ENCODE assay signal across 22 cellular contexts in the genomic region with DNA sequence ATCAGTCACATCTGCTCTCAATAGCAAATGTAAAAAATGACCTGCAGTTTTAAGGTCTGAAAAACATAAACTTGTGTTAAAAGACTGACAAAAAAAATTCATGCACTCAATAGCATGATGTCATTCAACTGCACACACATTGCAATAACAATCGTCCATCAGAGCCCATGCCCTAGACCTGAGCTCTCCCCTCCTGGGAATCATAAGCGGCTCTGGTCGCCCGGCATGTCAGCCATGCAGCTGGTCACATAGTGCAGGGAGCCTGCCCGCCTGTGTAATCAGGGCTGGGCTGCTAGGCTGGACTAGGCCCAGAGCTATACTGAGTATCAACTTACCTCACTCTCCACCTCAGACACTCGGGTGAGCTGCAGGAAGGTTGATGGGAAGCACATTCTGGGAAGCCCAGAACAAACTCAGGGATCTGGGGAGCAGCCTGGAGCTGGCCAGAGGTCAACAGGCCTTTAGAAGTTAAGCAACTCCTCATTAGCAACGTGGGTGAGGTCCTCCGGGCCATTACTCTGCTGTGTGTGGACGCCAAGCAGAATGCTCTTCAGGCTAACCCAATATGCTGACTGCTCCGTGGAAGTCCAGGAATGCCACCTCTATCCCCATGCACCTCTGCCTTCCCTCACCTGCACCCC.
A peak's percentile ranks its signal among the peaks of the same experiment; 100 is the strongest.
DNase-seq lines count a peak whose midpoint lies in the region; ATAC-seq and TF ChIP-seq lines count a peak whose summit lies in the region.
"Had no signal": no experiment of that assay in that cellular context is flagged by ENCODE, and none has a peak within 500 bp of the region (broad histone marks: within the 10 kb centered on the region; RNA-seq: fewer than 3 reads in every experiment).

No MANE protein-coding gene starts in this region.

- WGBS in gastroesophageal sphincter (ENCODE audit: low coverage in 1 of 2), 2 donors: 93 to 100% methylated on average over 2 to 5 of the region's 10 CpGs
- WGBS in psoas muscle, 3 donors: 20 to 32% (median 28%) methylated on average over 10 of the region's 10 CpGs
- WGBS in stomach, 5 donors: 68 to 85% (median 78%) methylated on average over 9 to 10 of the region's 10 CpGs

- TF ChIP-seq CTCF in chondrocyte (IDR thresholded peaks at IDR 0.05) (no peak), gastroesophageal sphincter (IDR thresholded peaks at IDR 0.05) (no peak), psoas muscle (IDR thresholded peaks at IDR 0.05) (no peak), stomach (IDR thresholded peaks at IDR 0.05) (no peak)

- ATAC-seq in gastroesophageal sphincter: peak; percentile 24
- peak; percentile 71 to 90 (median 80) for ATAC-seq in psoas muscle
- ATAC-seq in HG02852 (IDR thresholded peaks at IDR 0.05; ENCODE audit: unreplicated experiment): no peak
- ATAC-seq: GM23338 had no signal

- no peaks in the 10 kb centered on the region; the same call in 1 of the 2 replicates for H3K27me3 ChIP-seq in SJCRH30
- H3K27me3 ChIP-seq in gastroesophageal sphincter: no peaks in the 10 kb centered on the region
- peaks cover 0 to 5% (median 0%) of the 10 kb centered on the region in 3 donors for H3K27me3 ChIP-seq in psoas muscle (ENCODE audit: insufficient read depth in 3 of 3, low read length in 2 of 3)
- H3K27me3 ChIP-seq in stomach: no peaks in the 10 kb centered on the region
- H3K27me3 ChIP-seq: BLaER1 treated with 17β-estradiol and CSF1 and Interleukin-3, amounts not matched to agents 10 nM and 100 nM; MG63 had no signal

- intact Hi-C loops in psoas muscle (cut with DNase I): no loop called here
- intact Hi-C loops in stomach (cut with DNase I; ENCODE audit: low total_unique reads): no loop called here

- DNase-seq in SJCRH30 (peak; percentile 49 to 53), chondrocyte (ENCODE audit: low spot score) (no peak), psoas muscle (peak; percentile 38 to 78), stomach (no peak), NCI-H1436 treated with DMSO at 0.1 percent for 48 hours (lab: John Stamatoyannopoulos, UW) (no peak), cerebellar cortex (ENCODE audit: low spot score) (no peak)
- DNase-seq: CD8-positive, alpha-beta memory T cell; DMS79; HCEC 1CT; Kasumi-1; MG63; NCI-H1092; NCI-H1694; NCI-H2227 treated with DMSO at 0.1 percent for 48 hours; NCI-H510A treated with DMSO at 0.1 percent for 48 hours; NCI-H774; RPMI8226; SHP77 treated with DMSO at 0.1 percent for 48 hours had no signal

- no peaks in the 10 kb centered on the region for H3K36me3 Mint-ChIP-seq in chondrocyte (ENCODE audit: low read depth)
- H3K36me3 Mint-ChIP-seq: CD8-positive, alpha-beta memory T cell had no signal

- TF ChIP-seq EP300 in gastroesophageal sphincter (IDR thresholded peaks at IDR 0.05) (no peak), stomach (IDR thresholded peaks at IDR 0.05) (no peak)

- H3K4me3 ChIP-seq in SJCRH30: no peak overlapping the region
- H3K4me3 ChIP-seq in gastroesophageal sphincter: no peak overlapping the region
- no peak overlapping the region for H3K4me3 ChIP-seq in psoas muscle
- H3K4me3 ChIP-seq in stomach: no peak overlapping the region
- H3K4me3 ChIP-seq: BLaER1 treated with 17β-estradiol and CSF1 and Interleukin-3, amounts not matched to agents 10 nM and 100 nM; GM23338; MG63 had no signal

- no peaks in the 10 kb centered on the region for H3K36me3 ChIP-seq in SJCRH30
- H3K36me3 ChIP-seq in gastroesophageal sphincter: no peaks in the 10 kb centered on the region
- H3K36me3 ChIP-seq in psoas muscle (ENCODE audit: insufficient read depth in 1 of 2, low read depth in 1 of 2): no peaks in the 10 kb centered on the region
- H3K36me3 ChIP-seq in stomach: no peaks in the 10 kb centered on the region
- H3K36me3 ChIP-seq: BLaER1 treated with 17β-estradiol and CSF1 and Interleukin-3, amounts not matched to agents 10 nM and 100 nM; MG63 had no signal

- peaks cover 2% of the 10 kb centered on the region for H3K9me3 Mint-ChIP-seq in chondrocyte (ENCODE audit: low read depth)
- H3K9me3 Mint-ChIP-seq: CD8-positive, alpha-beta memory T cell; GM23338 had no signal

- H3K9me3 ChIP-seq in SJCRH30 (replicated peaks) (no peaks in the 10 kb centered on the region), gastroesophageal sphincter (no peaks in the 10 kb centered on the region), psoas muscle (no peaks in the 10 kb centered on the region), stomach (no peaks in the 10 kb centered on the region)
- H3K9me3 ChIP-seq: BLaER1 treated with 17β-estradiol and CSF1 and Interleukin-3, amounts not matched to agents 10 nM and 100 nM; MG63 had no signal

- H3K4me3 Mint-ChIP-seq in chondrocyte (ENCODE audit: unreplicated experiment): no peak overlapping the region
- H3K4me3 Mint-ChIP-seq: CD8-positive, alpha-beta memory T cell; GM23338 had no signal

- H3K4me1 ChIP-seq in SJCRH30 (peaks cover 27% of the 10 kb centered on the region), gastroesophageal sphincter (peaks cover 0 to 22% (median 12%) of the 10 kb centered on the region in 3 donors), psoas muscle (peaks cover 50% of the 10 kb centered on the region), stomach (peaks cover 0 to 5% (median 0%) of the 10 kb centered on the region in 4 donors)
- H3K4me1 ChIP-seq: BLaER1 treated with 17β-estradiol and CSF1 and Interleukin-3, amounts not matched to agents 10 nM and 100 nM had no signal

- H3K27ac ChIP-seq in SJCRH30 (peak overlapping the region; percentile 13; the same call in 1 of the 2 replicates), gastroesophageal sphincter (no peak overlapping the region), psoas muscle (peak overlapping the region; percentile 31), stomach (no peak overlapping the region)
- H3K27ac ChIP-seq: BLaER1 treated with 17β-estradiol and CSF1 and Interleukin-3, amounts not matched to agents 10 nM and 100 nM had no signal

- TF ChIP-seq POLR2A in gastroesophageal sphincter (IDR thresholded peaks at IDR 0.05) (no peak), stomach (IDR thresholded peaks at IDR 0.05) (no peak)

- no peaks in the 10 kb centered on the region for H3K27me3 Mint-ChIP-seq in chondrocyte (ENCODE audit: low read depth)

- peaks cover 73% of the 10 kb centered on the region for H3K4me1 Mint-ChIP-seq in chondrocyte (ENCODE audit: low read depth)
- H3K4me1 Mint-ChIP-seq: CD8-positive, alpha-beta memory T cell had no signal

- peak overlapping the region; percentile 13 for H3K27ac Mint-ChIP-seq in chondrocyte (ENCODE audit: unreplicated experiment)
- H3K27ac Mint-ChIP-seq: CD8-positive, alpha-beta memory T cell; GM23338 had no signal

Comparison
In these comparisons a context has a peak if more than half of its experiments do, and no peak if none do; other contexts are left out.
1. DNase-seq: peak in SJCRH30 (2 of 2) and psoas muscle (2 of 2); none in chondrocyte (single experiment), stomach (single experiment), NCI-H1436 treated with DMSO at 0.1 percent for 48 hours (single experiment) and cerebellar cortex (single experiment).
2. H3K27ac ChIP-seq: peak in SJCRH30 (single experiment) and psoas muscle (single experiment); none in gastroesophageal sphincter (0 of 4) and stomach (0 of 5).